Comparison of ENCODE assay signal across 8 cellular contexts in the genomic region with DNA sequence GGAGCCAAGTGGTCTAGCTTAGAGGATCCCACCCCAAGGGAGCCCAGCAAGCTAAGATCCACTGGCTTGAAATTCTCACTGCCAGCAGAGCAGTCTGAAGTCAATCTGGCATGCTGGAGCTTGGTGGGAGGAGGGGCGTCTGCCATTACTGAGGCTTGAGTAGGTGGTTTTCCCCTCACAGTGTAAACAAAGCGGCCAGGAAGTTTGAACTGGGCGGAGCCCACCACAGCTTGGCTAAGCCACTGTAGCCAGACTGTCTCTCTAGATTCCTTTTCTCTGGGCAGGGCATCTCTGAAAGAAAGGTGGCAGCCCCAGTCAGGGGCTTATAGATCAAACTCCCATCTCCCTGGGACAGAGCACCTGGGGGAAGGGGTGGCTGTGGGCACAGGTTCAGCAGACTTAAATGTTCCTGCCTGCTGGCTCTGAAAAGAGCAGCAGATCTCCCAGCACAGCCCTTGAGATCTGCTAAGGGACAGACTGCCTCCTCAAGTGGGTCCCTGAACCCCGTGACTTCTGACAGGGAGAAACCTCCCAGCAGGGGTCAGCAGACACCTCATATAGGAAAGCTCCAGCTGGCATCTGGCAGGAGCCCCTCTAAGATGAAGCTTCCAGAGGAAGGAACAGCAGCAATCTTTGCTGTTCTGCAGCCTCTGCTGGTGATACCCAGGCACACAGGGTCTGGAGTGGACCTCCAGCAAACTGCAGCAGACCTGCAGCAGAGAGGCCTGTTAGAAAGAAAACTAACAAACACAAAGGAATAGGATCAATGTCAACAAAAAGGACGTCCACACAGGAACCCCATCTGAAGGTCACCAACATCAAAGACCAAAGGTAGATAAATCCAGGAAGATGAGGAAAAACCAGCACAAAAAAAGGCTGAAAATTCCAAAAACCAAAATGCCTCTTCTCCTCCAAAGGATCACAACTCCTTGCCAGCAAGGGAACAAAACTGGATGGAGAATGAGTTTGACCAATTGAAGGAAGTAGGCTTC.
DNase-seq lines count a peak whose midpoint lies in the region; ATAC-seq and TF ChIP-seq lines count a peak whose summit lies in the region.
"Not testable (repeated sequence)": the region's sequence is repeated elsewhere in the genome, so short reads cannot be mapped to it uniquely, and the experiment has no call there.

No MANE protein-coding gene starts in this region.

- peaks cover 0 to 15% of the 10 kb centered on the region in 2 donors for H3K9me3 Mint-ChIP-seq in effector memory CD8-positive, alpha-beta T cell
- not testable (repeated sequence) for H3K9me3 Mint-ChIP-seq in memory B cell

- H4K20me1 ChIP-seq in DND-41 (ENCODE audit: insufficient read depth, low read length), result not testable (repeated sequence)

- H3K9ac ChIP-seq in DND-41 (ENCODE audit: low read depth, low read length), result not testable (repeated sequence)

- CTCF ChIA-PET in Panc1 (lab: Charles Lee), result not testable (repeated sequence)

- H3K4me2 ChIP-seq in DND-41 (ENCODE audit: insufficient read depth, low read length), result not testable (repeated sequence)

- DNase-seq in DND-41 (peak; percentile 69), HK-2 (ENCODE audit: unreplicated experiment) (peak; percentile 18), activated T-cell treated with anti-CD3 and anti-CD28 coated beads for 24 hours (ENCODE audit: low read depth) (peak; percentile 24), memory B cell (ENCODE audit: low spot score in 2 of 2) (peak; percentile 22 to 31)
- DNase-seq in Panc1 (ENCODE audit: low read depth, low spot score); effector memory CD8-positive, alpha-beta T cell: not testable (repeated sequence)
- DNase-seq in stimulated activated CD8-positive, alpha-beta memory T cell treated with anti-CD3 and anti-CD28 coated beads, Interleukin-7, amount 100 ng/mL, for 4 hours (ENCODE audit: low read depth in 2 of 2), result peak; percentile 19 to 36

- not testable (repeated sequence) for H3K36me3 Mint-ChIP-seq in effector memory CD8-positive, alpha-beta T cell (ENCODE audit: insufficient read depth)
- peaks cover 12% of the 10 kb centered on the region for H3K36me3 Mint-ChIP-seq in memory B cell

- peak overlapping the region; percentile 37 to 65 for H3K4me3 Mint-ChIP-seq in effector memory CD8-positive, alpha-beta T cell
- H3K4me3 Mint-ChIP-seq in memory B cell, result peak overlapping the region; percentile 43

- H3K27ac Mint-ChIP-seq in effector memory CD8-positive, alpha-beta T cell, result peak overlapping the region; percentile 9 to 75
- H3K27ac Mint-ChIP-seq in memory B cell, result peak overlapping the region; percentile 77

- not testable (repeated sequence) for BruUV-seq in Panc1 (replicated peaks; lab: Mats Ljungman, UMichigan)

- H2AFZ ChIP-seq in DND-41 (ENCODE audit: low read depth, low read length), result peak overlapping the region; percentile 52; the same call in 1 of the 2 replicates

- H3K27ac ChIP-seq in DND-41 (ENCODE audit: low read length); Panc1 (ENCODE audit: low read length): not testable (repeated sequence)

- POLR2A ChIA-PET in Panc1 (lab: Charles Lee), result interaction anchor here (0.7 kb wide), 1 partner anchor 68 kb away, joined by 7 read pairs; no protein-coding TSS in a partner anchor

- not testable (repeated sequence) for H3K27me3 Mint-ChIP-seq in effector memory CD8-positive, alpha-beta T cell; memory B cell

- H3K4me3 ChIP-seq in DND-41 (ENCODE audit: low read depth in 1 of 2, low read length in 2 of 2); Panc1 (ENCODE audit: low read depth in 2 of 2, low read length in 2 of 2): not testable (repeated sequence)

- not testable (repeated sequence) for H3K27me3 ChIP-seq in DND-41 (ENCODE audit: insufficient read depth, low read length, poor library complexity); Panc1 (ENCODE audit: control insufficient read depth, insufficient read depth, low read length)

- ATAC-seq in DND-41 (ENCODE audit: insufficient read depth, low read depth) (peak; percentile 87), GM21390 (IDR thresholded peaks at IDR 0.05; ENCODE audit: unreplicated experiment) (peak; percentile 70), memory B cell (ENCODE audit: low read depth) (peak; percentile 81)
- not testable (repeated sequence) for ATAC-seq in Panc1
- peak; percentile 43 for ATAC-seq in effector memory CD8-positive, alpha-beta T cell (replicated peaks)

- H3K4me1 Mint-ChIP-seq in effector memory CD8-positive, alpha-beta T cell (ENCODE audit: low read depth in 2 of 2), result peaks cover 8 to 12% of the 10 kb centered on the region in 2 donors
- peaks cover 30% of the 10 kb centered on the region for H3K4me1 Mint-ChIP-seq in memory B cell

- peaks cover 11% of the 10 kb centered on the region for H3K4me1 ChIP-seq in DND-41 (ENCODE audit: insufficient read depth, low read length)
- not testable (repeated sequence) for H3K4me1 ChIP-seq in Panc1 (ENCODE audit: control insufficient read depth, insufficient read depth, low read length)

- TF ChIP-seq CTCF in DND-41 (IDR thresholded peaks at IDR 0.05; ENCODE audit: borderline replicate concordance, extremely low read depth, low read length, poor library complexity, severe bottlenecking), result peak; percentile 37
- TF ChIP-seq CTCF in Panc1 (IDR thresholded peaks at IDR 0.05), result 0 out of 2 replicates have a peak, but pooled peaks have one; percentile 5

- H3K79me2 ChIP-seq in DND-41 (ENCODE audit: insufficient read depth, low read length), result not testable (repeated sequence)

- intact Hi-C loops in Panc1 (cut with micrococcal nuclease; ENCODE audit: unreplicated experiment), result not testable (repeated sequence)

- H3K9me3 ChIP-seq in DND-41 (ENCODE audit: insufficient read depth, low read length, severe bottlenecking); Panc1 (ENCODE audit: control insufficient read depth, insufficient read depth, low read depth, low read length): not testable (repeated sequence)

- H3K36me3 ChIP-seq in DND-41 (ENCODE audit: insufficient read depth, low read length); Panc1 (ENCODE audit: control insufficient read depth, insufficient read depth, low read length): not testable (repeated sequence)

- in situ Hi-C loops in Panc1 (cut with HindIII; ENCODE audit: low pct_unique_long_range_greater_than_20kb, low sequenced_read_pairs), result not testable (repeated sequence)
